In genomic region chr16:4883501-4883900, GRCh38 we compare ENCODE assay signal across 19 cellular contexts. TPM values are rescaled to one million over a fixed set of nuclear protein-coding genes. Genes with fewer than 3 reads are reported as not detected.
A peak's percentile ranks its signal among the peaks of the same experiment; 100 is the strongest.
DNase-seq lines count a peak whose midpoint lies in the region; ATAC-seq and TF ChIP-seq lines count a peak whose summit lies in the region.
"Had no signal": no experiment of that assay in that cellular context is flagged by ENCODE, and none has a peak within 500 bp of the region (broad histone marks: within the 10 kb centered on the region; RNA-seq: fewer than 3 reads in every experiment).

No MANE protein-coding gene starts in this region.

- no peak overlapping the region for H3K4me3 Mint-ChIP-seq in mesothelial cell of epicardium
- no peak overlapping the region for H3K4me3 Mint-ChIP-seq in activated naive CD4-positive, alpha-beta T cell treated with anti-CD3 and anti-CD28 coated beads for 36 hours
- H3K4me3 Mint-ChIP-seq: B cell; CD8-positive, alpha-beta T cell; HFFc6 had no signal

- H3K4me3 ChIP-seq in left ventricle myocardium inferior: no peak overlapping the region
- H3K4me3 ChIP-seq: BLaER1 treated with 17β-estradiol and CSF1 and Interleukin-3, amounts not matched to agents 10 nM and 100 nM; GM12878; GM23248 had no signal

- ATAC-seq in Right ventricle myocardium inferior: no peak
- ATAC-seq: CD8-positive, alpha-beta T cell; GM12878 had no signal

- peaks cover 21% of the 10 kb centered on the region for H3K4me1 ChIP-seq in left ventricle myocardium inferior
- H3K4me1 ChIP-seq: BLaER1 treated with 17β-estradiol and CSF1 and Interleukin-3, amounts not matched to agents 10 nM and 100 nM had no signal

- H3K27ac ChIP-seq in left ventricle myocardium inferior (replicated peaks) (peak overlapping the region; percentile 67), RWPE1 (peak overlapping the region; percentile 78)
- H3K27ac ChIP-seq: BLaER1 treated with 17β-estradiol and CSF1 and Interleukin-3, amounts not matched to agents 10 nM and 100 nM; GM23248; HL-60 had no signal

- no peaks in the 10 kb centered on the region for H3K9me3 Mint-ChIP-seq in mesothelial cell of epicardium
- no peaks in the 10 kb centered on the region for H3K9me3 Mint-ChIP-seq in activated naive CD4-positive, alpha-beta T cell treated with anti-CD3 and anti-CD28 coated beads for 36 hours
- H3K9me3 Mint-ChIP-seq: CD8-positive, alpha-beta T cell; HFFc6 had no signal

- POLR2A ChIA-PET in RWPE1 (lab: Yijun Ruan, JAX; ENCODE audit: low non-redundant PET): no interaction called here

- peaks cover 93% of the 10 kb centered on the region for H3K36me3 ChIP-seq in left ventricle myocardium inferior

- H3K27me3 ChIP-seq in left ventricle myocardium inferior (ENCODE audit: low read depth): no peaks in the 10 kb centered on the region
- H3K27me3 ChIP-seq: BLaER1 treated with 17β-estradiol and CSF1 and Interleukin-3, amounts not matched to agents 10 nM and 100 nM had no signal

- no peaks in the 10 kb centered on the region for H3K9me3 ChIP-seq in left ventricle myocardium inferior (replicated peaks)
- H3K9me3 ChIP-seq: BLaER1 treated with 17β-estradiol and CSF1 and Interleukin-3, amounts not matched to agents 10 nM and 100 nM had no signal

- peak overlapping the region; percentile 95 for H3K27ac Mint-ChIP-seq in mesothelial cell of epicardium
- H3K27ac Mint-ChIP-seq in activated naive CD4-positive, alpha-beta T cell treated with anti-CD3 and anti-CD28 coated beads for 36 hours: no peak overlapping the region
- H3K27ac Mint-ChIP-seq: B cell; CD8-positive, alpha-beta T cell had no signal

- H3K4me1 Mint-ChIP-seq in mesothelial cell of epicardium: peaks cover 26% of the 10 kb centered on the region
- no peaks in the 10 kb centered on the region for H3K4me1 Mint-ChIP-seq in activated naive CD4-positive, alpha-beta T cell treated with anti-CD3 and anti-CD28 coated beads for 36 hours (ENCODE audit: low read depth)
- H3K4me1 Mint-ChIP-seq: B cell had no signal

- intact Hi-C loops in left ventricle myocardium inferior (cut with micrococcal nuclease) (no loop called here), Right ventricle myocardium inferior (cut with DNase I) (loop anchor here (5.0 kb wide), 1 partner anchor 54 kb away; the partner anchor contains the start of gene PPL)
- intact Hi-C loops in activated naive CD4-positive, alpha-beta T cell treated with anti-CD3 and anti-CD28 coated beads for 36 hours (cut with micrococcal nuclease): no loop called here

- H3K36me3 Mint-ChIP-seq in mesothelial cell of epicardium: peaks cover 55% of the 10 kb centered on the region
- H3K36me3 Mint-ChIP-seq in activated naive CD4-positive, alpha-beta T cell treated with anti-CD3 and anti-CD28 coated beads for 36 hours (ENCODE audit: low read depth): peaks cover 31% of the 10 kb centered on the region

- TF ChIP-seq CTCF in left ventricle myocardium inferior (IDR thresholded peaks at IDR 0.05; ENCODE audit: borderline replicate concordance) (no peak), RWPE1 (conservative IDR thresholded peaks at IDR 0.05; ENCODE audit: low read depth) (no peak), mesothelial cell of epicardium (IDR thresholded peaks at IDR 0.05; ENCODE audit: unreplicated experiment) (no peak), GM13976 (IDR thresholded peaks at IDR 0.05; ENCODE audit: borderline replicate concordance, control extremely low read depth, extremely low read depth, insufficient read depth, missing control alignments) (no peak)

- CTCF ChIA-PET in RWPE1 (lab: Yijun Ruan, JAX): interaction anchor here (0.6 to 1.2 kb wide), 2 partner anchors 39 to 53 kb away, joined by 3 to 4 read pairs; no protein-coding TSS in a partner anchor
- CTCF ChIA-PET in activated naive CD4-positive, alpha-beta T cell treated with anti-CD3 and anti-CD28 coated beads for 36 hours (lab: Charles Lee): no interaction called here

- in situ Hi-C loops in GM13976 (cut with MboI; ENCODE audit: low sequenced_read_pairs, unreplicated experiment): no loop called here

- no peaks in the 10 kb centered on the region for H3K27me3 Mint-ChIP-seq in mesothelial cell of epicardium (ENCODE audit: low read depth)
- no peaks in the 10 kb centered on the region for H3K27me3 Mint-ChIP-seq in activated naive CD4-positive, alpha-beta T cell treated with anti-CD3 and anti-CD28 coated beads for 36 hours (ENCODE audit: low read depth)
- H3K27me3 Mint-ChIP-seq: B cell had no signal

- no peak for DNase-seq in left ventricle myocardium inferior
- no peak for DNase-seq in Right ventricle myocardium inferior (ENCODE audit: missing footprints)
- DNase-seq in RWPE1 (ENCODE audit: low spot score): no peak
- DNase-seq in mesothelial cell of epicardium (ENCODE audit: low spot score in 2 of 2, unreplicated experiment in 2 of 2): no peak
- no peak for DNase-seq in hepatic stellate cell (ENCODE audit: low spot score)
- no peak for DNase-seq in GM13976 (ENCODE audit: low spot score)
- no peak for DNase-seq in activated naive CD4-positive, alpha-beta T cell treated with anti-CD3 and anti-CD28 coated beads for 36 hours
- DNase-seq: 8988T; CD8-positive, alpha-beta T cell; DMS53; DND-41; EL; GM23248; HCEC 1CT; HFFc6 had no signal

RNA-seq across cellular contexts. Expression of gene UBN1, which starts 36.2 kb away (rescaled TPM):
- total RNA-seq in left ventricle myocardium inferior (41.1 TPM), Right ventricle myocardium inferior (45.2 TPM), mesothelial cell of epicardium (37.2 to 40.5 TPM (median 39.7 TPM) in 3 replicates)
- 10 to 100 TPM; 26.7 to 28.1 TPM for total RNA-seq in activated naive CD4-positive, alpha-beta T cell treated with anti-CD3 and anti-CD28 coated beads for 36 hours

RNA-seq across cellular contexts. Expression of gene GLYR1, which starts 36.4 kb away (rescaled TPM):
- total RNA-seq in left ventricle myocardium inferior (86.7 TPM), Right ventricle myocardium inferior (88.8 TPM), mesothelial cell of epicardium (96.6 to 105 TPM (median 104 TPM) in 3 replicates)
- total RNA-seq in activated naive CD4-positive, alpha-beta T cell treated with anti-CD3 and anti-CD28 coated beads for 36 hours: 10 to 100 TPM; 62.2 to 65.0 TPM

RNA-seq across cellular contexts. Expression of gene PPL, which starts 53.4 kb away (rescaled TPM):
- total RNA-seq in left ventricle myocardium inferior (7.6 TPM), Right ventricle myocardium inferior (20.2 TPM), mesothelial cell of epicardium (36.0 to 37.1 TPM (median 36.8 TPM) in 3 replicates)
- under 1 TPM in 1 of 2 experiments, not detected in 1; 0.07 TPM for total RNA-seq in activated naive CD4-positive, alpha-beta T cell treated with anti-CD3 and anti-CD28 coated beads for 36 hours
- total RNA-seq: B cell; CD8-positive, alpha-beta T cell had no signal
